1 cellular context compared by ENCODE assay signal in genomic region chr19:1516395-1516753, GRCh38.
TF ChIP-seq lines count a peak whose summit lies in the region.

No MANE protein-coding gene starts in this region.

TF ChIP-seq in K562, 482 proteins besides CTCF, POLR2A, EP300 and RAD21 (continued from another document):
- TF ChIP-seq TSC22D4 (tag; IDR thresholded peaks at IDR 0.05), result no peak
- no peak for TF ChIP-seq HNRNPK (IDR thresholded peaks at IDR 0.05; ENCODE audit: low read depth, low read length, poor library complexity, severe bottlenecking)
- no peak for TF ChIP-seq DIDO1 (tag; IDR thresholded peaks at IDR 0.05; ENCODE audit: low read depth)
- TF ChIP-seq ETS1 (conservative IDR thresholded peaks at IDR 0.05; ENCODE audit: control insufficient read depth, low read depth, low read length), result no peak
- TF ChIP-seq RBM17 (IDR thresholded peaks at IDR 0.05; ENCODE audit: borderline replicate concordance, low read depth, low read length), result no peak
- no peak for TF ChIP-seq KAT7 (CRISPR knock-in tag; IDR thresholded peaks at IDR 0.05; ENCODE audit: borderline replicate concordance)
- TF ChIP-seq GABPA (tag; conservative IDR thresholded peaks at IDR 0.05; ENCODE audit: low read depth), result no peak
- peak; percentile 94 for TF ChIP-seq USF1 (CRISPR knock-in tag; IDR thresholded peaks at IDR 0.05)
- no peak for TF ChIP-seq FOXJ3 (CRISPR knock-in tag; IDR thresholded peaks at IDR 0.05)
- TF ChIP-seq SFPQ (IDR thresholded peaks at IDR 0.05; ENCODE audit: low read depth, low read length), result no peak
- TF ChIP-seq ZBTB34 (CRISPR knock-in tag; IDR thresholded peaks at IDR 0.05), result no peak
- TF ChIP-seq ZFP30 (CRISPR knock-in tag; IDR thresholded peaks at IDR 0.05; ENCODE audit: borderline replicate concordance), result no peak
- no peak for TF ChIP-seq NFE2 (IDR thresholded peaks at IDR 0.05; ENCODE audit: low read depth)
- no peak for TF ChIP-seq ZNF263 (CRISPR knock-in tag; IDR thresholded peaks at IDR 0.05; ENCODE audit: borderline replicate concordance)
- TF ChIP-seq ATF7 (IDR thresholded peaks at IDR 0.05), result peak; percentile 66; the same call in 1 of the 2 replicates
- TF ChIP-seq SMC3 (conservative IDR thresholded peaks at IDR 0.05; ENCODE audit: insufficient read depth, low read depth, low read length), result no peak
- no peak for TF ChIP-seq ARHGAP35 (IDR thresholded peaks at IDR 0.05; ENCODE audit: partially characterized antibody)
- TF ChIP-seq SOX6 (IDR thresholded peaks at IDR 0.05), result no peak
- no peak for TF ChIP-seq CHCHD3 (CRISPR knock-in tag; IDR thresholded peaks at IDR 0.05)
- TF ChIP-seq FOXA3 (CRISPR knock-in tag; conservative IDR thresholded peaks at IDR 0.05 in 1 of 2, IDR thresholded peaks at IDR 0.05 in 1 of 2), result 0 out of 4 replicates have a peak, but pooled peaks of 1 of the 2 experiments have one; percentile 9
- TF ChIP-seq ZNF311 (CRISPR knock-in tag; IDR thresholded peaks at IDR 0.05), result no peak
- no peak for TF ChIP-seq ZNF174 (CRISPR knock-in tag; IDR thresholded peaks at IDR 0.05)
- TF ChIP-seq MITF (IDR thresholded peaks at IDR 0.05), result no peak
- TF ChIP-seq ZNF76 (CRISPR knock-in tag; IDR thresholded peaks at IDR 0.05; ENCODE audit: borderline replicate concordance), result no peak
- no peak for TF ChIP-seq BRF1 (IDR thresholded peaks at IDR 0.05; ENCODE audit: borderline replicate concordance, extremely low read depth, insufficient read length)
- TF ChIP-seq ZNF124 (CRISPR knock-in tag; IDR thresholded peaks at IDR 0.05), result no peak
- TF ChIP-seq SREBF2 (CRISPR knock-in tag; IDR thresholded peaks at IDR 0.05), result no peak
- TF ChIP-seq NR2C2 (CRISPR knock-in tag; IDR thresholded peaks at IDR 0.05), result no peak
- no peak for TF ChIP-seq NR2C2 (tag; IDR thresholded peaks at IDR 0.05)
- peak; percentile 81 for TF ChIP-seq USF2 (CRISPR knock-in tag; IDR thresholded peaks at IDR 0.05)
- no peak for TF ChIP-seq TARDBP (IDR thresholded peaks at IDR 0.05)
- no peak for TF ChIP-seq PHF20 (IDR thresholded peaks at IDR 0.05; ENCODE audit: partially characterized antibody)
- no peak for TF ChIP-seq POLR2AphosphoS2 (IDR thresholded peaks at IDR 0.05; ENCODE audit: low read length)
- TF ChIP-seq FOXK2 (conservative IDR thresholded peaks at IDR 0.05 in 1 of 2, IDR thresholded peaks at IDR 0.05 in 1 of 2; ENCODE audit: low read depth in 2 of 2), result no peak
- TF ChIP-seq CBFA2T2 (conservative IDR thresholded peaks at IDR 0.05), result peak; percentile 14; the same call in 1 of the 2 replicates
- TF ChIP-seq HLTF (IDR thresholded peaks at IDR 0.05), result no peak
- TF ChIP-seq NR3C1 (CRISPR knock-in tag; IDR thresholded peaks at IDR 0.05), result no peak
- TF ChIP-seq TAF1 (IDR thresholded peaks at IDR 0.05; ENCODE audit: control insufficient read depth, extremely low read depth, insufficient read depth, low read length, severe bottlenecking), result no peak
- no peak for TF ChIP-seq JUNB (CRISPR knock-in tag; conservative IDR thresholded peaks at IDR 0.05)
- TF ChIP-seq SNIP1 (IDR thresholded peaks at IDR 0.05; ENCODE audit: low read depth), result no peak
- no peak for TF ChIP-seq CBX8 (IDR thresholded peaks at IDR 0.05; ENCODE audit: borderline replicate concordance, extremely low read depth, low read depth, low read length, poor library complexity, severe bottlenecking)
- TF ChIP-seq ZNF143 (CRISPR knock-in tag; IDR thresholded peaks at IDR 0.05), result no peak; the same call in 1 of the 2 replicates
- no peak for TF ChIP-seq HDAC1 (IDR thresholded peaks at IDR 0.05)
- TF ChIP-seq ETV1 (tag; conservative IDR thresholded peaks at IDR 0.05; ENCODE audit: low read depth), result no peak
- TF ChIP-seq CEBPZ (IDR thresholded peaks at IDR 0.05; ENCODE audit: borderline replicate concordance, low read depth, low read length), result no peak
- no peak for TF ChIP-seq ARID1B (IDR thresholded peaks at IDR 0.05)
- TF ChIP-seq ARID3A (IDR thresholded peaks at IDR 0.05; ENCODE audit: borderline replicate concordance, low read depth, low read length), result no peak
